8 cellular contexts compared by ENCODE assay signal in genomic region chr14:89425931-89426330, GRCh38. TPM values are rescaled to one million over a fixed set of nuclear protein-coding genes. Genes with fewer than 3 reads are reported as not detected.
DNase-seq lines count a peak whose midpoint lies in the region; ATAC-seq, FAIRE-seq and TF ChIP-seq lines count a peak whose summit lies in the region.

No MANE protein-coding gene starts in this region.

- H3K9me3 ChIP-seq in left ventricle myocardium inferior (replicated peaks) (no peaks in the 10 kb centered on the region), kidney (ENCODE audit: control insufficient read depth in 1 of 2, low read length in 2 of 2) (no peaks in the 10 kb centered on the region)

- H3K27ac ChIP-seq in left ventricle myocardium inferior (replicated peaks) (peak overlapping the region; percentile 75), kidney (ENCODE audit: low read depth in 2 of 2, low read length in 2 of 2) (no peak overlapping the region), substantia nigra (ENCODE audit: low read depth, low read length, poor library complexity, severe bottlenecking) (no peak overlapping the region)

- H3K27me3 ChIP-seq in left ventricle myocardium inferior (ENCODE audit: low read depth): no peaks in the 10 kb centered on the region

- H3K9ac ChIP-seq in kidney (ENCODE audit: low read length in 2 of 2): no peak overlapping the region

- H3K36me3 Mint-ChIP-seq in stimulated activated effector memory CD8-positive, alpha-beta T cell treated with anti-CD3 and anti-CD28 coated beads, Interleukin-12 subunit alpha, Interleukin-12 subunit beta, amount 100 ng/mL, for 72 hours: peaks cover 13% of the 10 kb centered on the region

- H3K4me3 ChIP-seq in left ventricle myocardium inferior (no peak overlapping the region), choroid plexus epithelial cell (ENCODE audit: low read depth, low read length) (no peak overlapping the region), kidney (ENCODE audit: low read length in 2 of 2) (no peak overlapping the region)

- FAIRE-seq in kidney (lab: Jason Lieb, UNC): no peak

- DNase-seq in left ventricle myocardium inferior (no peak), Right ventricle myocardium superior (no peak), HK-2 (ENCODE audit: unreplicated experiment) (peak; percentile 75), choroid plexus epithelial cell (ENCODE audit: low read depth) (peak; percentile 95), kidney (no peak), substantia nigra (lab: John Stamatoyannopoulos, UW) (no peak), NCI-H1417 treated with DMSO at 0.1 percent for 48 hours (lab: John Stamatoyannopoulos, UW) (no peak)
- no peak for DNase-seq in stimulated activated effector memory CD8-positive, alpha-beta T cell treated with anti-CD3 and anti-CD28 coated beads, Interleukin-12 subunit alpha, Interleukin-12 subunit beta, amount 100 ng/mL, for 72 hours (ENCODE audit: low spot score in 2 of 2)

- intact Hi-C loops in left ventricle myocardium inferior (cut with micrococcal nuclease): no loop called here
- intact Hi-C loops in Right ventricle myocardium superior (cut with DNase I): no loop called here
- intact Hi-C loops in kidney (cut with DNase I): no loop called here

- H3K4me1 ChIP-seq in left ventricle myocardium inferior (peaks cover 65% of the 10 kb centered on the region), kidney (ENCODE audit: control insufficient read depth in 1 of 2, insufficient read depth in 1 of 2, low read depth in 1 of 2, low read length in 2 of 2) (peaks cover 11 to 13% of the 10 kb centered on the region in 2 donors)

- H3K4me1 Mint-ChIP-seq in stimulated activated effector memory CD8-positive, alpha-beta T cell treated with anti-CD3 and anti-CD28 coated beads, Interleukin-12 subunit alpha, Interleukin-12 subunit beta, amount 100 ng/mL, for 72 hours: peaks cover 58% of the 10 kb centered on the region

- H3K27ac Mint-ChIP-seq in stimulated activated effector memory CD8-positive, alpha-beta T cell treated with anti-CD3 and anti-CD28 coated beads, Interleukin-12 subunit alpha, Interleukin-12 subunit beta, amount 100 ng/mL, for 72 hours: peak overlapping the region; percentile 23

- H3K36me3 ChIP-seq in left ventricle myocardium inferior (no peaks in the 10 kb centered on the region), kidney (ENCODE audit: control insufficient read depth in 1 of 2, insufficient read depth in 2 of 2, low read length in 2 of 2) (no peaks in the 10 kb centered on the region)

- no peak overlapping the region for H3K4me3 Mint-ChIP-seq in stimulated activated effector memory CD8-positive, alpha-beta T cell treated with anti-CD3 and anti-CD28 coated beads, Interleukin-12 subunit alpha, Interleukin-12 subunit beta, amount 100 ng/mL, for 72 hours

- ATAC-seq in Right ventricle myocardium superior (ENCODE audit: poor library complexity): no peak
- ATAC-seq in stimulated activated effector memory CD8-positive, alpha-beta T cell treated with anti-CD3 and anti-CD28 coated beads, Interleukin-12 subunit alpha, Interleukin-12 subunit beta, amount 100 ng/mL, for 72 hours: peak; percentile 3

- TF ChIP-seq CTCF in left ventricle myocardium inferior (IDR thresholded peaks at IDR 0.05; ENCODE audit: borderline replicate concordance): no peak
- no peak for TF ChIP-seq CTCF in choroid plexus epithelial cell (conservative IDR thresholded peaks at IDR 0.05; ENCODE audit: low read depth, low read length)
- no peak for TF ChIP-seq CTCF in kidney (IDR thresholded peaks at IDR 0.05; ENCODE audit: borderline replicate concordance, extremely low read depth, insufficient read depth)

- H3K9me3 Mint-ChIP-seq in stimulated activated effector memory CD8-positive, alpha-beta T cell treated with anti-CD3 and anti-CD28 coated beads, Interleukin-12 subunit alpha, Interleukin-12 subunit beta, amount 100 ng/mL, for 72 hours: no peaks in the 10 kb centered on the region

RNA-seq across cellular contexts. Expression of gene FOXN3, which starts 8.9 kb away (rescaled TPM):
- 120 TPM for total RNA-seq in left ventricle myocardium inferior
- 122 TPM for total RNA-seq in Right ventricle myocardium superior
- total RNA-seq in kidney: 50.1 TPM
- 6.4 TPM for polyA plus RNA-seq in kidney (ENCODE audit: insufficient read depth, low read depth, low replicate concordance)

Comparison
In these comparisons a context has a peak if more than half of its experiments do, and no peak if none do; other contexts are left out.
1. DNase-seq: peak in HK-2 (single experiment) and choroid plexus epithelial cell (single experiment); none in left ventricle myocardium inferior (single experiment), Right ventricle myocardium superior (single experiment), stimulated activated effector memory CD8-positive, alpha-beta T cell treated with anti-CD3 and anti-CD28 coated beads, Interleukin-12 subunit alpha, Interleukin-12 subunit beta, amount 100 ng/mL, for 72 hours (0 of 2), kidney (single experiment), substantia nigra (0 of 49) and NCI-H1417 treated with DMSO at 0.1 percent for 48 hours (single experiment).